28 cellular contexts compared by ENCODE assay signal in the genomic region with DNA sequence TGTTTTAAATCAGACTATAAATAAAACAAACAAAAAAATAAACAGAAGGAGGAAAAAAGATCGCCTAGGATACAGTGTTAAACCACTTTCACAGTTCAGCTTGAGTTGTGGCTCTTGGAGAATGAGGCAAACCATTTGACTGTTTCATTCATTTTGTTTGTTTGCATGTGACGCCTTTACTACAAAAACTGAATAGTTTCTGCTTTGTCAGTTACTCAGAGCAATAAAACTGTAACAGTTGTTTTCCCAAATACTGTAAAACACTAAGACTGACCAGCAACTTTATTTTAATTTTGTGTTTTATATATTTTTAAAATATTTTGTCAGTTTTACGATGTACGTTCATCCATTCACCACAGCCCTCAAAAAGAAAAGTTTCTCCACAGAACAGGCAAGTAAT.
"Had no signal": no experiment of that assay in that cellular context is flagged by ENCODE, and none has a peak within 500 bp of the region (broad histone marks: within the 10 kb centered on the region; RNA-seq: fewer than 3 reads in every experiment).

No MANE protein-coding gene starts in this region.

- DNase-seq: hypothalamus; immature natural killer cell; kidney; left colon; left lung; lower lobe of right lung; mammary epithelial cell; midbrain; mucosa of descending colon; naive thymus-derived CD4-positive, alpha-beta T cell; ovary; retina; right cardiac atrium; stimulated activated CD4-positive, alpha-beta T cell treated with anti-CD3 and anti-CD28 coated beads, Interleukin-12 subunit alpha, Interleukin-12 subunit beta, amount 100 ng/mL, for 4 hours; stimulated activated CD4-positive, alpha-beta T cell treated with anti-CD3 and anti-CD28 coated beads, Interleukin-15, amount 100 ng/mL, for 24 hours; stimulated activated CD4-positive, alpha-beta T cell treated with anti-CD3 and anti-CD28 coated beads, Interleukin-2, amount 100 ng/mL, for 24 hours; stimulated activated CD4-positive, alpha-beta T cell treated with anti-CD3 and anti-CD28 coated beads, Interleukin-4, amount 100 ng/mL, for 1 hour; stimulated activated naive B cell treated with anti-CD40 and anti-IgM and Interleukin-4, amounts not matched to agents 10 μg/mL and 1 μg/mL and 100 μg/mL, for 72 hours; stimulated activated naive CD8-positive, alpha-beta T cell treated with anti-CD3 and anti-CD28 coated beads, Interleukin-15, Interleukin-2, amounts not matched to agents 100 U/mL and 50 U/mL, for 24 hours; stomach; testis; thyroid gland; transverse colon; upper lobe of left lung had no signal

- H3K4me3 ChIP-seq: left lung, lower lobe of right lung, mucosa of descending colon, ovary, skin epidermis, stomach, testis, thyroid gland, transverse colon, upper lobe of left lung, vagina had no signal

- ATAC-seq: left colon; left lung; lower lobe of right lung; mucosa of descending colon; naive thymus-derived CD4-positive, alpha-beta T cell; natural killer cell treated with Interleukin-12 subunit alpha and Interleukin-12 subunit beta and Interleukin-15 and Interleukin-18, amount 100 ng/mL, for 72 hours; right cardiac atrium; sciatic nerve; stimulated activated naive B cell treated with anti-CD40 and anti-IgM and Interleukin-4, amounts not matched to agents 10 μg/mL and 1 μg/mL and 100 μg/mL, for 72 hours; stimulated activated naive CD8-positive, alpha-beta T cell treated with anti-CD3 and anti-CD28 coated beads, Interleukin-15, Interleukin-2, amounts not matched to agents 100 U/mL and 50 U/mL, for 24 hours had no signal

- H3K27ac ChIP-seq: left lung, lower lobe of right lung, ovary, skin epidermis, stomach, testis, thyroid gland, transverse colon, upper lobe of left lung, vagina had no signal

- H3K4me1 ChIP-seq: left lung, lower lobe of right lung, vagina had no signal

- H3K9me3 ChIP-seq: left lung, lower lobe of right lung, mucosa of descending colon, ovary, stomach, testis, thyroid gland, transverse colon, upper lobe of left lung, vagina had no signal

- H3K27me3 ChIP-seq: left lung, ovary, stomach, testis, thyroid gland, transverse colon, upper lobe of left lung, vagina had no signal

- H3K36me3 ChIP-seq: ovary had no signal

- FAIRE-seq: kidney had no signal
